16 cellular contexts compared by ENCODE assay signal in genomic region chr6:155275808-155276480, GRCh38. TPM values are rescaled to one million over a fixed set of nuclear protein-coding genes. Genes with fewer than 3 reads are reported as not detected.
DNase-seq lines count a peak whose midpoint lies in the region; ATAC-seq and TF ChIP-seq lines count a peak whose summit lies in the region.
"Had no signal": no experiment of that assay in that cellular context is flagged by ENCODE, and none has a peak within 500 bp of the region (broad histone marks: within the 10 kb centered on the region; RNA-seq: fewer than 3 reads in every experiment).

No MANE protein-coding gene starts in this region.

- peaks cover 21% of the 10 kb centered on the region for H3K4me1 Mint-ChIP-seq in CD8-positive, alpha-beta T cell (ENCODE audit: low read depth)
- H3K4me1 Mint-ChIP-seq: memory B cell had no signal

- H3K4me1 ChIP-seq in ACC112 (ENCODE audit: control insufficient read depth, insufficient read depth, low read length, unreplicated experiment) (peaks cover 64% of the 10 kb centered on the region), right cardiac atrium (ENCODE audit: control insufficient read depth, insufficient read depth, low read length) (peaks cover 5% of the 10 kb centered on the region), rectal smooth muscle tissue (ENCODE audit: control insufficient read depth, insufficient read depth, low read length) (peaks cover 28% of the 10 kb centered on the region)
- H3K4me1 ChIP-seq in CD8-positive, alpha-beta T cell (ENCODE audit: insufficient read depth, low read length) = no peaks in the 10 kb centered on the region

- POLR2A ChIA-PET in CD8-positive, alpha-beta T cell (lab: Charles Lee) = no interaction called here

- CTCF ChIA-PET in CD8-positive, alpha-beta T cell (lab: Charles Lee) = interaction anchor here (2.1 kb wide), 1 partner anchor 9 kb away, joined by 4 read pairs; no protein-coding TSS in a partner anchor

- no peaks in the 10 kb centered on the region for H3K9me3 ChIP-seq in right cardiac atrium (ENCODE audit: control insufficient read depth, low read length)
- no peaks in the 10 kb centered on the region for H3K9me3 ChIP-seq in CD8-positive, alpha-beta T cell (ENCODE audit: low read length)
- H3K9me3 ChIP-seq: A549 had no signal

- no peak overlapping the region for H2AFZ ChIP-seq in ACC112 (ENCODE audit: low read length, unreplicated experiment)

- H3K27ac ChIP-seq in ACC112 (ENCODE audit: low read depth, low read length) (peak overlapping the region; percentile 59), brain microvascular endothelial cell (peak overlapping the region; percentile 48), right cardiac atrium (ENCODE audit: low read length) (peak overlapping the region; percentile 38), rectal smooth muscle tissue (ENCODE audit: low read depth, low read length) (peak overlapping the region; percentile 82), coronary artery (peak overlapping the region in 1 of 2 donors; percentile 50)
- H3K27ac ChIP-seq in CD8-positive, alpha-beta T cell (ENCODE audit: low read depth, low read length) = no peak overlapping the region
- H3K27ac ChIP-seq: A549, WERI-Rb-1 had no signal

- H3K27me3 ChIP-seq in ACC112 (ENCODE audit: insufficient read depth, low read length) (no peaks in the 10 kb centered on the region), brain microvascular endothelial cell (replicated peaks) (no peaks in the 10 kb centered on the region), right cardiac atrium (ENCODE audit: control insufficient read depth, insufficient read depth) (no peaks in the 10 kb centered on the region), rectal smooth muscle tissue (ENCODE audit: control insufficient read depth, insufficient read depth, low read length) (peaks cover 2% of the 10 kb centered on the region)
- H3K27me3 ChIP-seq in CD8-positive, alpha-beta T cell (ENCODE audit: insufficient read depth, low read length) = no peaks in the 10 kb centered on the region

- intact Hi-C loops in right cardiac atrium (cut with DNase I) = no loop called here
- intact Hi-C loops in CD8-positive, alpha-beta T cell (cut with DNase I, micrococcal nuclease) = no loop called here

- in situ Hi-C loops in brain microvascular endothelial cell (cut with HindIII; ENCODE audit: low pct_ligation_motif_present, low sequenced_read_pairs) = no loop called here

- H3K4me3 Mint-ChIP-seq in CD8-positive, alpha-beta T cell = no peak overlapping the region
- H3K4me3 Mint-ChIP-seq: memory B cell; stimulated activated naive CD8-positive, alpha-beta T cell treated with anti-CD3 and anti-CD28 coated beads, Interleukin-15, Interleukin-2, amounts not matched to agents 100 ng/mL and 50 ng/mL, for 24 hours had no signal

- DNase-seq in brain microvascular endothelial cell = peak; percentile 48
- peak in 1 of 3 donors; percentile 41 for DNase-seq in right cardiac atrium
- no peak for DNase-seq in activated CD4-positive, alpha-beta T cell treated with anti-CD3 and anti-CD28 coated beads for 4 hours
- DNase-seq in coronary artery (ENCODE audit: low spot score) = no peak
- no peak for DNase-seq in NCI-H2196 (lab: John Stamatoyannopoulos, UW; ENCODE audit: unreplicated experiment)
- no peak for DNase-seq in CD8-positive, alpha-beta T cell
- DNase-seq: amniotic stem cell; NCI-H2081; NK-92 treated with Interleukin-12 subunit alpha and Interleukin-12 subunit beta, amount 100 ng/mL, for 24 hours; WERI-Rb-1 had no signal

- peak; percentile 68 to 86 for ATAC-seq in right cardiac atrium
- no peak for ATAC-seq in CD8-positive, alpha-beta T cell
- ATAC-seq: A549 had no signal

- peaks cover 66% of the 10 kb centered on the region for H3K36me3 Mint-ChIP-seq in CD8-positive, alpha-beta T cell

- no peak overlapping the region for H3K4me3 ChIP-seq in ACC112 (ENCODE audit: low read depth, low read length)
- no peak overlapping the region for H3K4me3 ChIP-seq in brain microvascular endothelial cell (ENCODE audit: low read depth, low read length)
- H3K4me3 ChIP-seq in right cardiac atrium (ENCODE audit: low read length) = no peak overlapping the region
- no peak overlapping the region for H3K4me3 ChIP-seq in rectal smooth muscle tissue (ENCODE audit: low read length)
- no peak overlapping the region for H3K4me3 ChIP-seq in coronary artery
- no peak overlapping the region for H3K4me3 ChIP-seq in CD8-positive, alpha-beta T cell (ENCODE audit: low read depth, low read length)
- H3K4me3 ChIP-seq: A549 had no signal

- H3K36me3 ChIP-seq in ACC112 (ENCODE audit: insufficient read depth, low read length) (no peaks in the 10 kb centered on the region), brain microvascular endothelial cell (replicated peaks) (no peaks in the 10 kb centered on the region), rectal smooth muscle tissue (ENCODE audit: control insufficient read depth, insufficient read depth, low read length) (no peaks in the 10 kb centered on the region)
- H3K36me3 ChIP-seq in CD8-positive, alpha-beta T cell (ENCODE audit: insufficient read depth, low read length) = peaks cover 14% of the 10 kb centered on the region

- no peaks in the 10 kb centered on the region for H3K9me3 Mint-ChIP-seq in CD8-positive, alpha-beta T cell
- H3K9me3 Mint-ChIP-seq: memory B cell; stimulated activated naive CD8-positive, alpha-beta T cell treated with anti-CD3 and anti-CD28 coated beads, Interleukin-15, Interleukin-2, amounts not matched to agents 100 ng/mL and 50 ng/mL, for 24 hours had no signal

- no peaks in the 10 kb centered on the region for H3K27me3 Mint-ChIP-seq in CD8-positive, alpha-beta T cell (ENCODE audit: low read depth)
- H3K27me3 Mint-ChIP-seq: memory B cell; stimulated activated naive CD8-positive, alpha-beta T cell treated with anti-CD3 and anti-CD28 coated beads, Interleukin-15, Interleukin-2, amounts not matched to agents 100 ng/mL and 50 ng/mL, for 24 hours had no signal

- no peak overlapping the region for H3K9ac ChIP-seq in rectal smooth muscle tissue (ENCODE audit: low read length)

- H3K79me2 ChIP-seq in ACC112 (ENCODE audit: control insufficient read depth, insufficient read depth, low read length, unreplicated experiment) = no peaks in the 10 kb centered on the region

- no peak for TF ChIP-seq CTCF in brain microvascular endothelial cell (IDR thresholded peaks at IDR 0.05; ENCODE audit: low read depth, low read length, missing control alignments)
- TF ChIP-seq CTCF in coronary artery (IDR thresholded peaks at IDR 0.05) = no peak
- TF ChIP-seq CTCF in CD8-positive, alpha-beta T cell (IDR thresholded peaks at IDR 0.05) = no peak

- WGBS in right cardiac atrium = 45% methylated on average over 10 of the region's 10 CpGs

- H3K27ac Mint-ChIP-seq in CD8-positive, alpha-beta T cell = no peak overlapping the region
- H3K27ac Mint-ChIP-seq: memory B cell; stimulated activated naive CD8-positive, alpha-beta T cell treated with anti-CD3 and anti-CD28 coated beads, Interleukin-15, Interleukin-2, amounts not matched to agents 100 ng/mL and 50 ng/mL, for 24 hours had no signal

RNA-seq across cellular contexts. Expression of gene CLDN20, which starts 12.1 kb away (rescaled TPM):
- not detected for total RNA-seq in right cardiac atrium
- polyA plus RNA-seq in right cardiac atrium = not detected
- total RNA-seq in CD8-positive, alpha-beta T cell = not detected
- total RNA-seq: renal cortical epithelial cell had no signal
- polyA plus RNA-seq: A549 had no signal

RNA-seq across cellular contexts. Expression of gene TFB1M, which starts 38.3 kb away (rescaled TPM):
- 10 to 100 TPM; 19.3 to 20.6 (median 20.2) TPM for total RNA-seq in right cardiac atrium
- 13.2 TPM for polyA plus RNA-seq in right cardiac atrium
- 1 to 10 TPM; 6.3 to 7.9 TPM for total RNA-seq in CD8-positive, alpha-beta T cell
